17 cellular contexts compared by ENCODE assay signal in the genomic region with DNA sequence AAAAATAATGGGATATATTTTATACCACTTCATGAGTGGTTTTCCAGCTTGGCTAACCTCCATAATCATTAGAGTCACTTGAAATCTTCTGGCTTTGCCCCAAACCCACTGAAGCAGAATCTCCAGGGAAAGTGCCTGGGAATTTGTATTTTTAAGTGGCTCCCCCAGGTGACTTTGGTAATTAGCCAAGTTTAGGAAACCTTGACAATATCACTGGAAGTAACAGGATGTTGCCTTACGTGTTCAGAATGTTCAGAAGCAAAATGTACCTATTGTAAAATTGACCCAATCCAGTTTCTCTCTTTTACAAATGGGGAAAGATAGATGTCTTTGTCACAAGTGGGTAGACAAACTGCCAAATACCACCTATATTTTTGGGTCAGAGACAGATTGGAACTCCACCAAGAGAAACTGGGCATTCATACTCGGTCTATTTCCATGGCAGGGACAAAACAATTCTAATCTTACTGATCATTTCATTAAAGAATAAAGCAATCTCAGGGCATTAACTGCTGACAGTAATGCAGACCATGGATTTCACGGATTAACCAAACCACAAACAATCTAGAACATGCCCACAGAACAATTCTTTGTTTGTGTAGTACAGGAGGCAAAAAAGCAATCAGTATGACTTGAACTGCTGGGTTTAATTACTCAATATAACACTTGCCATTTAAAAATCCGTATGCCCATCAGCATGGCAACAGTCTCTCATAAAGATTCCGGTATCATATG.
DNase-seq lines count a peak whose midpoint lies in the region; ATAC-seq lines count a peak whose summit lies in the region.
"Had no signal": no experiment of that assay in that cellular context is flagged by ENCODE, and none has a peak within 500 bp of the region (broad histone marks: within the 10 kb centered on the region; RNA-seq: fewer than 3 reads in every experiment).

No MANE protein-coding gene starts in this region.

- no peak for ATAC-seq in HG03460 (IDR thresholded peaks at IDR 0.05; ENCODE audit: unreplicated experiment)
- no peak for ATAC-seq in GM18868 (IDR thresholded peaks at IDR 0.05; ENCODE audit: unreplicated experiment)
- ATAC-seq: activated T-cell treated with anti-CD3 and anti-CD28 coated beads, Interleukin-2, amount 50 U/mL, for 4 hours; GM12878; naive thymus-derived CD8-positive, alpha-beta T cell had no signal

- H2AFZ ChIP-seq in GM23248 = no peak overlapping the region
- no peak overlapping the region for H2AFZ ChIP-seq in mesenchymal stem cell (ENCODE audit: low read depth, low read length)

- H3K4ac ChIP-seq in mesenchymal stem cell (ENCODE audit: low read depth in 1 of 2, low read length in 2 of 2) = no peak overlapping the region

- no peak overlapping the region for H2BK12ac ChIP-seq in mesenchymal stem cell (ENCODE audit: low read length in 2 of 2)

- no peak overlapping the region for H3K18ac ChIP-seq in mesenchymal stem cell (ENCODE audit: low read depth in 1 of 2, low read length in 2 of 2)

- H2AK5ac ChIP-seq in mesenchymal stem cell (ENCODE audit: low read length, severe bottlenecking) = no peak overlapping the region

- 29 to 31% methylated on average over 5 of the region's 5 CpGs for WGBS in GM23248 (ENCODE audit: low coverage in 1 of 2, low lambda C conversion rate in 2 of 2, missing lambda C conversion rate in 2 of 2), 2 experiments
- WGBS in mesenchymal stem cell = 70% methylated on average over 5 of the region's 5 CpGs

- no peak overlapping the region for H3K27ac ChIP-seq in GM23248
- peak overlapping the region; percentile 8 for H3K27ac ChIP-seq in layer of hippocampus (ENCODE audit: low read depth, low read length)
- H3K27ac ChIP-seq in mesenchymal stem cell (ENCODE audit: low read length, poor library complexity, severe bottlenecking) = no peak overlapping the region
- H3K27ac ChIP-seq: spleen had no signal

- H4K8ac ChIP-seq in mesenchymal stem cell (ENCODE audit: low read length) = no peak overlapping the region

- H3K4me2 ChIP-seq in GM23248 (ENCODE audit: unreplicated experiment) (no peak overlapping the region), mesenchymal stem cell (ENCODE audit: low read length, poor library complexity, severe bottlenecking) (no peak overlapping the region)

- no peak overlapping the region for H3K14ac ChIP-seq in mesenchymal stem cell (ENCODE audit: low read length in 2 of 2)

- no peaks in the 10 kb centered on the region for H3F3A ChIP-seq in GM23248 (ENCODE audit: insufficient read depth)

- no peak overlapping the region for H4K91ac ChIP-seq in mesenchymal stem cell (ENCODE audit: low read length)

- no peaks in the 10 kb centered on the region for H3K9me2 ChIP-seq in GM23248 (ENCODE audit: insufficient read depth)

- H3K4me1 ChIP-seq in GM23248 (ENCODE audit: insufficient read depth) = peaks cover 10% of the 10 kb centered on the region; the same call in 1 of the 2 replicates
- no peaks in the 10 kb centered on the region for H3K4me1 ChIP-seq in mesenchymal stem cell (ENCODE audit: control insufficient read depth, insufficient read depth, low read depth, low read length)
- H3K4me1 ChIP-seq: spleen had no signal

- no peaks in the 10 kb centered on the region for H3K79me1 ChIP-seq in mesenchymal stem cell (replicated peaks; ENCODE audit: low read length, poor library complexity, severe bottlenecking)

- in situ Hi-C loops in GM23248 (cut with MboI) = no loop called here

- H3K9me3 ChIP-seq in GM23248 (ENCODE audit: low read depth) (no peaks in the 10 kb centered on the region), mesenchymal stem cell (ENCODE audit: control insufficient read depth, low read length) (no peaks in the 10 kb centered on the region)
- H3K9me3 ChIP-seq: spleen had no signal

- no peak overlapping the region for H2BK120ac ChIP-seq in mesenchymal stem cell (ENCODE audit: low read depth, low read length)

- no peak overlapping the region for H2BK15ac ChIP-seq in mesenchymal stem cell (ENCODE audit: low read depth, poor library complexity, severe bottlenecking)

- no peak overlapping the region for H3K9ac ChIP-seq in GM23248
- H3K9ac ChIP-seq in mesenchymal stem cell (ENCODE audit: low read length) = no peak overlapping the region

- no peak overlapping the region for H3K4me3 ChIP-seq in GM23248
- no peak overlapping the region for H3K4me3 ChIP-seq in mesenchymal stem cell (ENCODE audit: insufficient read depth in 1 of 2, low read depth in 1 of 2, low read length in 2 of 2)
- H3K4me3 ChIP-seq: GM12878, spleen had no signal

- H3K79me2 ChIP-seq in GM23248 (ENCODE audit: insufficient read depth) = no peaks in the 10 kb centered on the region

- no peaks in the 10 kb centered on the region for H4K20me1 ChIP-seq in GM23248 (ENCODE audit: insufficient read depth)

- no peak overlapping the region for H2BK5ac ChIP-seq in mesenchymal stem cell (ENCODE audit: low read depth, low read length, poor library complexity, severe bottlenecking)

- H3K23ac ChIP-seq in mesenchymal stem cell (ENCODE audit: low read length in 2 of 2) = no peak overlapping the region

- peak; percentile 2 for DNase-seq in GM23248
- DNase-seq in NCI-H2081 (lab: John Stamatoyannopoulos, UW) = peak; percentile 73 to 81
- peak; percentile 11 for DNase-seq in NCI-H774 (lab: John Stamatoyannopoulos, UW)
- no peak for DNase-seq in mesenchymal stem cell
- DNase-seq in EL = no peak
- DNase-seq: activated CD4-positive, alpha-beta memory T cell treated with anti-CD3 and anti-CD28 coated beads for 36 hours; activated T-cell treated with anti-CD3 and anti-CD28 coated beads, Interleukin-2, amount 50 U/mL, for 4 hours; CD8-positive, alpha-beta memory T cell; effector memory CD4-positive, alpha-beta T cell; IMR-90; mammary epithelial cell; naive thymus-derived CD8-positive, alpha-beta T cell; spleen had no signal

- H3K27me3 ChIP-seq in GM23248 (replicated peaks; ENCODE audit: insufficient read depth) (no peaks in the 10 kb centered on the region), layer of hippocampus (ENCODE audit: control insufficient read depth, insufficient read depth, low read length) (no peaks in the 10 kb centered on the region), mesenchymal stem cell (ENCODE audit: control insufficient read depth in 1 of 2, insufficient read depth in 1 of 2, low read length in 2 of 2) (no peaks in the 10 kb centered on the region)
- H3K27me3 ChIP-seq: spleen had no signal

- H3K36me3 ChIP-seq in GM23248 (ENCODE audit: low read depth) (no peaks in the 10 kb centered on the region), mesenchymal stem cell (ENCODE audit: control insufficient read depth in 1 of 2, insufficient read depth in 2 of 2, low read depth in 1 of 2, low read length in 2 of 2) (no peaks in the 10 kb centered on the region)
- H3K36me3 ChIP-seq: spleen had no signal

Comparison
In these comparisons a context has a peak if more than half of its experiments do, and no peak if none do; other contexts are left out.
1. DNase-seq: peak in GM23248 (single experiment), NCI-H2081 (2 of 2) and NCI-H774 (single experiment); none in mesenchymal stem cell (single experiment) and EL (single experiment).